19 cellular contexts compared by ENCODE assay signal in the genomic region with DNA sequence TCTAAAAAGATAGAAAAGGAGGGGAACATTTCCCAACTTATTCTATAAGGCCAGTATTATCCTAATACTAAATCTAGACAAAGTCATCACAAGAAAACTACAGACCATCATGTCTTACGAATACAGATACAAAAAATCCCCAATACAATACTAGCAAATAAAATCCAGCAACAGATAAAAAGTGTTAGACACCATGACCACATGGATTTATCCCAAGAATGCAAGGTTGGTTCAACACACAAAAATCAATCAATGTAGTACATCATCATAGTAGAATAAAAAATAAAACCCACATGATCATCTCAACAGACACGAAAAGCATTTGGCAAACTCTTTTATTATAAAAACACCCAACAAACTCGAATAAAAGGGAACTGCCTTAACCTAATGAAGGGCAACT.
"Had no signal": no experiment of that assay in that cellular context is flagged by ENCODE, and none has a peak within 500 bp of the region (broad histone marks: within the 10 kb centered on the region; RNA-seq: fewer than 3 reads in every experiment).

No MANE protein-coding gene starts in this region.

- H3K27me3 ChIP-seq: colonic mucosa, neural progenitor cell, pancreas had no signal

- DNase-seq: colonic mucosa; effector CD4-positive, alpha-beta T cell; left cardiac atrium; left ventricle myocardium inferior; mesenchymal stem cell; midbrain; nucleus accumbens; pancreas; right cardiac atrium; stimulated activated CD4-positive, alpha-beta T cell treated with anti-CD3 and anti-CD28 coated beads, Interleukin-2, amount 100 ng/mL, for 48 hours; stimulated activated naive CD4-positive, alpha-beta T cell treated with Interleukin-2 at 50 U/mL for 16 hours; trophoblast cell had no signal

- H3K9me3 ChIP-seq: colonic mucosa had no signal

- H3K4me3 ChIP-seq: colonic mucosa, left ventricle myocardium inferior, lung, neural progenitor cell, pancreas, smooth muscle cell had no signal

- ATAC-seq: esophagus mucosa; left cardiac atrium; natural killer cell treated with Interleukin-12 subunit alpha and Interleukin-12 subunit beta and Interleukin-15 and Interleukin-18, amount 100 ng/mL, for 72 hours; right cardiac atrium had no signal

- H2AFZ ChIP-seq: neural progenitor cell had no signal

- H3K36me3 ChIP-seq: colonic mucosa, neural progenitor cell had no signal

- H3K4me2 ChIP-seq: neural progenitor cell, smooth muscle cell had no signal

- H3K27ac ChIP-seq: colonic mucosa, left ventricle myocardium inferior, neural progenitor cell had no signal

- FAIRE-seq: frontal cortex, keratinocyte, pancreas had no signal

- H3K9ac ChIP-seq: neural progenitor cell had no signal
